Comparison of ENCODE assay signal across 8 cellular contexts in the genomic region with DNA sequence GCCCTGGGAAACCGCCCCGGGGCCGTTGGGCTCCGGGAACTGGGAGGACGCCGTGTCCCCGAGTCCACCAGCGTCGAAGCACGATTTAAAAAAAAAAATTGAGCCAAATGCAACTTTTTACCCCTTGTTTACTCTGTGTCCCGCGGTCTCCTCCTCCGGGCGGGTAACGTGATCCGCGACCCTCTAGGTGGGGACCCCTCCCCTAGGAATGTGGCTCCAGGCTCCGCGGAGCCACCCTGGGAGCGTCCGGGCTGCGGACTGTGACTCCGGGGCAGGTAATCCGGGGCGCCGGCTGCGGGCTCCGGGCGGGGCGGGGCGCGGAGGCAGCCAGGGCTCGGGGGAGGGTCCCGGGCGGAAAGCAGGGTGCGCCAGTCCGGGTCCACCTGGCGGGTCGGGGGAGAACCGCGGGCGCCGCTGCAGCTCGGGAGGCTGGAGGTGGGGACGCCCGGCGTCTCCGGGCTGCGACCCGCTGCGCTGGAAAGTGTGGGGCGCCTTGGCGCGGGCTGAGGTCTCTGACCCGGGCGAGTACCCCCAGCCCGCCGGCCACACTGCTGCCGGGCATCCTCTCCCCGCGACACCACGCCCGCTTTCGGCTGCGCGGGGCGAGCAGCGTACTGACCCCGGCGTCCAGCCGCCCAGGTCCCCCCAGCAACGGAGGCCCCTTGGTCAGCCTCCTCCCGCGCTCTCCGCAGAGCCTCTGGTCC. TPM values are rescaled to one million over a fixed set of nuclear protein-coding genes. Genes with fewer than 3 reads are reported as not detected.
DNase-seq lines count a peak whose midpoint lies in the region; ATAC-seq and TF ChIP-seq lines count a peak whose summit lies in the region.

No MANE protein-coding gene starts in this region.

- peak; percentile 88 for DNase-seq in D341Med (ENCODE audit: low spot score)
- DNase-seq in NB4 (ENCODE audit: low read depth), result peak; percentile 55
- DNase-seq in activated T-cell treated with anti-CD3 and anti-CD28 coated beads for 48 hours (ENCODE audit: low read depth), result peak; percentile 39
- peak; percentile 47 for DNase-seq in natural killer cell
- DNase-seq in uterus, result no peak
- DNase-seq in cerebellar nuclear complex (lab: John Stamatoyannopoulos, UW), result no peak

- TF ChIP-seq POLR2A in NB4 (IDR thresholded peaks at IDR 0.05; ENCODE audit: extremely low read depth, insufficient read length), result no peak
- no peak for TF ChIP-seq POLR2A in uterus (IDR thresholded peaks at IDR 0.05)

- H3K9me3 Mint-ChIP-seq in natural killer cell, result no peaks in the 10 kb centered on the region

- no peaks in the 10 kb centered on the region for H3K27me3 Mint-ChIP-seq in natural killer cell (ENCODE audit: low read depth in 2 of 2)

- H3K4me1 Mint-ChIP-seq in natural killer cell, result peaks cover 53% of the 10 kb centered on the region in 2 donors

- H3K27ac Mint-ChIP-seq in natural killer cell, result peak overlapping the region; percentile 84 to 94

- no peaks in the 10 kb centered on the region for H3K36me3 Mint-ChIP-seq in natural killer cell

- intact Hi-C loops in natural killer cell (cut with micrococcal nuclease), result loop anchor here (5.0 to 10.0 kb wide), 5 partner anchors 46 to 1266 kb away; partner anchors contain the start of genes PRKAR1A and PSMD12
- intact Hi-C loops in uterus (cut with DNase I; ENCODE audit: low total_unique reads), result no loop called here

- H3K4me3 ChIP-seq in NB4 (ENCODE audit: low read depth, low read length) (peak overlapping the region; percentile 92), uterus (peak overlapping the region; percentile 83 to 88)

- H3K27me3 ChIP-seq in uterus, result no peaks in the 10 kb centered on the region

- TF ChIP-seq CTCF in NB4 (IDR thresholded peaks at IDR 0.05; ENCODE audit: low read depth, low read length), result no peak
- no peak for TF ChIP-seq CTCF in natural killer cell (IDR thresholded peaks at IDR 0.05)
- TF ChIP-seq CTCF in uterus (IDR thresholded peaks at IDR 0.05), result peak in 1 of 4 experiments; percentile 6

- no peaks in the 10 kb centered on the region for H3K4me1 ChIP-seq in uterus

- H3K9me3 ChIP-seq in uterus, result no peaks in the 10 kb centered on the region

- H3K27ac ChIP-seq in uterus, result peak overlapping the region; percentile 84 to 89

- H3K4me3 Mint-ChIP-seq in natural killer cell, result peak overlapping the region; percentile 94

- H3K36me3 ChIP-seq in uterus, result no peaks in the 10 kb centered on the region

- ATAC-seq in esophagus mucosa (peak; percentile 42), natural killer cell (peak in 1 of 3 donors; percentile 1), HG03280 (IDR thresholded peaks at IDR 0.05; ENCODE audit: unreplicated experiment) (no peak)

RNA-seq across cellular contexts. Expression of gene HELZ, which starts 0.8 kb away (rescaled TPM):
- total RNA-seq in esophagus mucosa (19.9 TPM), natural killer cell (100 to 1,000 TPM; 274 to 355 (median 292) TPM), uterus (100 to 1,000 TPM in 1 of 4 donors, 10 to 100 TPM in 3; 14.7 to 122 (median 45.9) TPM)

Comparison
In these comparisons a context has a peak if more than half of its experiments do, and no peak if none do; other contexts are left out.
1. DNase-seq: peak in D341Med (single experiment), NB4 (single experiment), activated T-cell treated with anti-CD3 and anti-CD28 coated beads for 48 hours (single experiment) and natural killer cell (single experiment); none in uterus (0 of 2) and cerebellar nuclear complex (0 of 2).